Comparison of ENCODE assay signal across 30 cellular contexts in genomic region chr2:3224681-3225080, GRCh38.
A peak's percentile ranks its signal among the peaks of the same experiment; 100 is the strongest.
DNase-seq lines count a peak whose midpoint lies in the region; ATAC-seq and TF ChIP-seq lines count a peak whose summit lies in the region.
"Had no signal": no experiment of that assay in that cellular context is flagged by ENCODE, and none has a peak within 500 bp of the region (broad histone marks: within the 10 kb centered on the region; RNA-seq: fewer than 3 reads in every experiment).

No MANE protein-coding gene starts in this region.

- H3K27ac Mint-ChIP-seq in activated naive CD4-positive, alpha-beta T cell treated with anti-CD3 and anti-CD28 coated beads, Interleukin-2, amount 50 U/mL, for 24 hours = peak overlapping the region; percentile 99
- peak overlapping the region; percentile 90 for H3K27ac Mint-ChIP-seq in activated B cell treated with CpG ODN at 0.5 μM for 24 hours
- H3K27ac Mint-ChIP-seq in stimulated activated effector memory CD8-positive, alpha-beta T cell treated with anti-CD3 and anti-CD28 coated beads, Interleukin-12 subunit alpha, Interleukin-12 subunit beta, amount 100 ng/mL, for 72 hours = peak overlapping the region; percentile 99

- peaks cover 32% of the 10 kb centered on the region for H3K36me3 Mint-ChIP-seq in activated naive CD4-positive, alpha-beta T cell treated with anti-CD3 and anti-CD28 coated beads, Interleukin-2, amount 50 U/mL, for 24 hours
- peaks cover 8% of the 10 kb centered on the region for H3K36me3 Mint-ChIP-seq in activated B cell treated with CpG ODN at 0.5 μM for 24 hours (ENCODE audit: low read depth)
- peaks cover 16% of the 10 kb centered on the region for H3K36me3 Mint-ChIP-seq in stimulated activated effector memory CD8-positive, alpha-beta T cell treated with anti-CD3 and anti-CD28 coated beads, Interleukin-12 subunit alpha, Interleukin-12 subunit beta, amount 100 ng/mL, for 72 hours

- no peak for DNase-seq in activated naive CD4-positive, alpha-beta T cell treated with anti-CD3 and anti-CD28 coated beads, Interleukin-2, amount 50 U/mL, for 16 hours
- DNase-seq in activated B cell treated with CpG ODN at 0.5 μM for 24 hours = no peak
- no peak for DNase-seq in effector memory CD4-positive, alpha-beta T cell
- DNase-seq in stimulated activated effector memory CD8-positive, alpha-beta T cell treated with anti-CD3 and anti-CD28 coated beads, Interleukin-12 subunit alpha, Interleukin-12 subunit beta, amount 100 ng/mL, for 72 hours (ENCODE audit: low spot score in 2 of 2) = no peak
- DNase-seq in OCI-M1 (lab: John Stamatoyannopoulos, UW) = no peak
- DNase-seq in ecto neural progenitor cell (ENCODE audit: low spot score) = no peak
- DNase-seq in HPDE6-E6E7 (ENCODE audit: extremely low spot score) = no peak
- DNase-seq: activated CD8-positive, alpha-beta memory T cell treated with anti-CD3 and anti-CD28 coated beads, Interleukin-2, amount 50 U/mL, for 4 hours; activated gamma-delta T cell; anterior cingulate cortex; colonic mucosa; EL; foreskin fibroblast; GM23248; heart left ventricle; KBM-7; kidney glomerular epithelial cell; lower lobe of right lung; MG63; NCI-H1417 treated with DMSO at 0.1 percent for 48 hours; NCI-H2081 treated with DMSO at 0.1 percent for 48 hours; NCI-H345; NCI-H774; sigmoid colon; stimulated activated CD4-positive, alpha-beta T cell treated with anti-CD3 and anti-CD28 coated beads, Interleukin-4, amount 100 ng/mL, for 24 hours; stimulated activated naive CD4-positive, alpha-beta T cell; testis had no signal

- H3K4me1 ChIP-seq in effector memory CD4-positive, alpha-beta T cell (ENCODE audit: control insufficient read depth, insufficient read depth, low read length, poor library complexity, severe bottlenecking) = peaks cover 21% of the 10 kb centered on the region
- H3K4me1 ChIP-seq: colonic mucosa, heart left ventricle, lower lobe of right lung, sigmoid colon, SJSA1, testis had no signal

- H3K4me1 Mint-ChIP-seq in activated naive CD4-positive, alpha-beta T cell treated with anti-CD3 and anti-CD28 coated beads, Interleukin-2, amount 50 U/mL, for 24 hours = peaks cover 35% of the 10 kb centered on the region
- peaks cover 27% of the 10 kb centered on the region for H3K4me1 Mint-ChIP-seq in activated B cell treated with CpG ODN at 0.5 μM for 24 hours
- H3K4me1 Mint-ChIP-seq in stimulated activated effector memory CD8-positive, alpha-beta T cell treated with anti-CD3 and anti-CD28 coated beads, Interleukin-12 subunit alpha, Interleukin-12 subunit beta, amount 100 ng/mL, for 72 hours = peaks cover 38% of the 10 kb centered on the region

- no peak for TF ChIP-seq CTCF in activated B cell treated with CpG ODN at 0.5 μM for 24 hours (IDR thresholded peaks at IDR 0.05)

- H3K4me3 ChIP-seq in effector memory CD4-positive, alpha-beta T cell (ENCODE audit: insufficient read depth, low read depth, low read length, poor library complexity, severe bottlenecking) = no peak overlapping the region
- H3K4me3 ChIP-seq: BLaER1 treated with 17β-estradiol and CSF1 and Interleukin-3, amounts not matched to agents 10 nM and 100 nM; colonic mucosa; GM23248; heart left ventricle; lower lobe of right lung; MG63; sigmoid colon; SJSA1; testis had no signal

- intact Hi-C loops in activated B cell treated with CpG ODN at 0.5 μM for 24 hours (cut with micrococcal nuclease) = no loop called here

- no peak for ATAC-seq in activated B cell treated with CpG ODN at 0.5 μM for 24 hours (ENCODE audit: low read depth)
- no peak for ATAC-seq in stimulated activated effector memory CD8-positive, alpha-beta T cell treated with anti-CD3 and anti-CD28 coated beads, Interleukin-12 subunit alpha, Interleukin-12 subunit beta, amount 100 ng/mL, for 72 hours
- ATAC-seq: heart left ventricle, lower lobe of right lung had no signal

- POLR2A ChIA-PET in activated B cell treated with CpG ODN at 0.5 μM for 24 hours (lab: Charles Lee) = interaction anchor here (2.5 kb wide), 1 partner anchor 30 kb away, joined by 15 read pairs; no protein-coding TSS in a partner anchor

- no peaks in the 10 kb centered on the region for H3K27me3 ChIP-seq in effector memory CD4-positive, alpha-beta T cell (replicated peaks; ENCODE audit: control insufficient read depth, insufficient read depth, low read length, poor library complexity, severe bottlenecking)
- H3K27me3 ChIP-seq: BLaER1 treated with 17β-estradiol and CSF1 and Interleukin-3, amounts not matched to agents 10 nM and 100 nM; colonic mucosa; heart left ventricle; MG63; sigmoid colon; SJSA1; testis had no signal

- no peaks in the 10 kb centered on the region for H3K27me3 Mint-ChIP-seq in activated naive CD4-positive, alpha-beta T cell treated with anti-CD3 and anti-CD28 coated beads, Interleukin-2, amount 50 U/mL, for 24 hours
- H3K27me3 Mint-ChIP-seq in activated B cell treated with CpG ODN at 0.5 μM for 24 hours = no peaks in the 10 kb centered on the region

- CTCF ChIA-PET in activated B cell treated with CpG ODN at 0.5 μM for 24 hours (lab: Charles Lee) = no interaction called here

- peak overlapping the region; percentile 34 for H3K4me3 Mint-ChIP-seq in activated naive CD4-positive, alpha-beta T cell treated with anti-CD3 and anti-CD28 coated beads, Interleukin-2, amount 50 U/mL, for 24 hours
- no peak overlapping the region for H3K4me3 Mint-ChIP-seq in activated B cell treated with CpG ODN at 0.5 μM for 24 hours
- no peak overlapping the region for H3K4me3 Mint-ChIP-seq in stimulated activated effector memory CD8-positive, alpha-beta T cell treated with anti-CD3 and anti-CD28 coated beads, Interleukin-12 subunit alpha, Interleukin-12 subunit beta, amount 100 ng/mL, for 72 hours

- H3K27ac ChIP-seq in effector memory CD4-positive, alpha-beta T cell (ENCODE audit: insufficient read depth, low read length, poor library complexity, severe bottlenecking) = peak overlapping the region; percentile 79
- H3K27ac ChIP-seq: BLaER1 treated with 17β-estradiol and CSF1 and Interleukin-3, amounts not matched to agents 10 nM and 100 nM; colonic mucosa; GM23248; heart left ventricle; lower lobe of right lung; sigmoid colon; SJSA1; testis had no signal

- no peaks in the 10 kb centered on the region for H3K36me3 ChIP-seq in effector memory CD4-positive, alpha-beta T cell (ENCODE audit: control insufficient read depth, insufficient read depth, low read length)
- H3K36me3 ChIP-seq: colonic mucosa, heart left ventricle, lower lobe of right lung, MG63, sigmoid colon, SJSA1 had no signal

- peaks cover 26% of the 10 kb centered on the region for H3K9me3 Mint-ChIP-seq in activated naive CD4-positive, alpha-beta T cell treated with anti-CD3 and anti-CD28 coated beads, Interleukin-2, amount 50 U/mL, for 24 hours
- H3K9me3 Mint-ChIP-seq in activated B cell treated with CpG ODN at 0.5 μM for 24 hours = peaks cover 17% of the 10 kb centered on the region
- peaks cover 5% of the 10 kb centered on the region for H3K9me3 Mint-ChIP-seq in stimulated activated effector memory CD8-positive, alpha-beta T cell treated with anti-CD3 and anti-CD28 coated beads, Interleukin-12 subunit alpha, Interleukin-12 subunit beta, amount 100 ng/mL, for 72 hours

- H3K9me3 ChIP-seq in effector memory CD4-positive, alpha-beta T cell (ENCODE audit: control insufficient read depth, low read length) = no peaks in the 10 kb centered on the region
- H3K9me3 ChIP-seq: colonic mucosa, lower lobe of right lung, MG63, testis had no signal
